In the genomic region with DNA sequence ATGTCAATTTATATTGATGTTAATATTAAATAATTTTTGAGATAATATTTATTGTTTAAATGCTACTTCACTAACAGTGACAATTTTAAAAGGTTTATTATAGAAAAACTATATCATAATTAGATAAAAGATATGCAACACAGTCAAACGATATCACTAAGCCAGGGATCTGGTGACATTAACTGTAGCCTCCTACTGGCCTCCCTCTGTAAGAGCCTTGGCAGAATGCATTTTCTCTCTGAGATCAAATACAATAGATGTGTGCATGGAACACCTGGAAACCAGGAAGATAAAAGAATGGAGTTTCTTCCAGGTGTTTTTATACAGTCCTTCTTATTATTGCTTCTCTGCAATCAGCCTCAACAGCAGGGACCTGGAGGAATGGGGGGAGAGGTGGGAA, we compare ENCODE assay signal across 14 cellular contexts.
A peak's percentile ranks its signal among the peaks of the same experiment; 100 is the strongest.
DNase-seq lines count a peak whose midpoint lies in the region; FAIRE-seq and TF ChIP-seq lines count a peak whose summit lies in the region.
"Had no signal": no experiment of that assay in that cellular context is flagged by ENCODE, and none has a peak within 500 bp of the region (broad histone marks: within the 10 kb centered on the region; RNA-seq: fewer than 3 reads in every experiment).

No MANE protein-coding gene starts in this region.

- no peak overlapping the region for H3K4me3 Mint-ChIP-seq in neural progenitor cell
- H3K4me3 Mint-ChIP-seq: activated CD8-positive, alpha-beta T cell treated with anti-CD3 and anti-CD28 coated beads for 36 hours; mesothelial cell of epicardium had no signal

- no peak overlapping the region for H3K27ac Mint-ChIP-seq in neural progenitor cell
- H3K27ac Mint-ChIP-seq: activated CD8-positive, alpha-beta T cell treated with anti-CD3 and anti-CD28 coated beads for 36 hours; mesothelial cell of epicardium had no signal

- no peaks in the 10 kb centered on the region for H3K4me1 Mint-ChIP-seq in neural progenitor cell

- H3K4me2 ChIP-seq in neural progenitor cell: no peak overlapping the region

- FAIRE-seq in TTC549 (lab: Jason Lieb, UNC): peak; percentile 93
- FAIRE-seq: islet of Langerhans, pancreas had no signal

- no peaks in the 10 kb centered on the region for H3K79me2 ChIP-seq in neural progenitor cell (ENCODE audit: low read depth)

- H3K9me3 ChIP-seq in neural progenitor cell (ENCODE audit: low read depth): no peaks in the 10 kb centered on the region
- H3K9me3 ChIP-seq: pancreas had no signal

- H3K27ac ChIP-seq in neural progenitor cell: no peak overlapping the region
- H3K27ac ChIP-seq: pancreas, RWPE1 had no signal

- H3K4me1 ChIP-seq in neural progenitor cell: no peaks in the 10 kb centered on the region
- H3K4me1 ChIP-seq: pancreas had no signal

- DNase-seq in NCI-H1092 treated with DMSO at 0.1 percent for 48 hours (lab: John Stamatoyannopoulos, UW) (peak; percentile 34), NCI-H1092 (lab: John Stamatoyannopoulos, UW) (no peak), NCI-H146 (lab: John Stamatoyannopoulos, UW) (peak; percentile 34), neural progenitor cell (ENCODE audit: low spot score) (peak; percentile 39), NCI-H510A treated with DMSO at 0.1 percent for 48 hours (lab: John Stamatoyannopoulos, UW) (no peak), GM19240 (ENCODE audit: insufficient read length, low spot score) (no peak)
- DNase-seq in activated CD4-positive, alpha-beta T cell treated with anti-CD3 and anti-CD28 coated beads for 48 hours: no peak
- DNase-seq: activated CD8-positive, alpha-beta T cell treated with anti-CD3 and anti-CD28 coated beads for 36 hours; activated effector memory CD4-positive, alpha-beta T cell treated with anti-CD3 and anti-CD28 coated beads, Interleukin-2, amount 50 U/mL, for 16 hours; pancreas had no signal

- H3K9me3 Mint-ChIP-seq in neural progenitor cell: no peaks in the 10 kb centered on the region
- H3K9me3 Mint-ChIP-seq: mesothelial cell of epicardium had no signal

- TF ChIP-seq CTCF in neural progenitor cell (IDR thresholded peaks at IDR 0.05): peak; percentile 49

- H3K36me3 ChIP-seq in neural progenitor cell: no peaks in the 10 kb centered on the region
- H3K36me3 ChIP-seq: pancreas had no signal

- H3K36me3 Mint-ChIP-seq in neural progenitor cell: no peaks in the 10 kb centered on the region
- H3K36me3 Mint-ChIP-seq: mesothelial cell of epicardium had no signal

- H4K20me1 ChIP-seq in neural progenitor cell (ENCODE audit: low read depth): no peaks in the 10 kb centered on the region

- H3K4me3 ChIP-seq in neural progenitor cell: no peak overlapping the region
- H3K4me3 ChIP-seq: pancreas had no signal

- H2AFZ ChIP-seq in neural progenitor cell (replicated peaks): no peak overlapping the region

- no peaks in the 10 kb centered on the region for H3K27me3 ChIP-seq in neural progenitor cell
- H3K27me3 ChIP-seq: pancreas had no signal

- H3K27me3 Mint-ChIP-seq in neural progenitor cell (ENCODE audit: insufficient read depth, low read depth): no peaks in the 10 kb centered on the region
- H3K27me3 Mint-ChIP-seq: activated CD8-positive, alpha-beta T cell treated with anti-CD3 and anti-CD28 coated beads for 36 hours had no signal

- H3K9ac ChIP-seq in neural progenitor cell: no peak overlapping the region

- H3F3A ChIP-seq in neural progenitor cell (ENCODE audit: low read depth): no peaks in the 10 kb centered on the region

Comparison
In these comparisons a context has a peak if more than half of its experiments do, and no peak if none do; other contexts are left out.
1. DNase-seq: peak in NCI-H1092 treated with DMSO at 0.1 percent for 48 hours (single experiment), NCI-H146 (single experiment) and neural progenitor cell (single experiment); none in NCI-H1092 (single experiment), activated CD4-positive, alpha-beta T cell treated with anti-CD3 and anti-CD28 coated beads for 48 hours (single experiment), NCI-H510A treated with DMSO at 0.1 percent for 48 hours (single experiment) and GM19240 (single experiment).